30 cellular contexts compared by ENCODE assay signal in genomic region chr1:18666317-18666920, GRCh38. TPM values are rescaled to one million over a fixed set of nuclear protein-coding genes. Genes with fewer than 3 reads are reported as not detected.
DNase-seq lines count a peak whose midpoint lies in the region; ATAC-seq and TF ChIP-seq lines count a peak whose summit lies in the region.
"Had no signal": no experiment of that assay in that cellular context is flagged by ENCODE, and none has a peak within 500 bp of the region (broad histone marks: within the 10 kb centered on the region; RNA-seq: fewer than 3 reads in every experiment).

No MANE protein-coding gene starts in this region.

- TF ChIP-seq CTCF in transverse colon (IDR thresholded peaks at IDR 0.05) (no peak), suprapubic skin (IDR thresholded peaks at IDR 0.05) (no peak)

- in situ Hi-C loops in transverse colon (cut with MboI; ENCODE audit: low pct_ligation_motif_present in 1 of 4, low pct_unique_long_range_greater_than_20kb in 1 of 4, low sequenced_read_pairs in 3 of 4), result no loop called here

- H3K9ac ChIP-seq in SK-N-MC (ENCODE audit: insufficient read length), result peak overlapping the region; percentile 51

- no peak for TF ChIP-seq POLR2A in transverse colon (IDR thresholded peaks at IDR 0.05)
- TF ChIP-seq POLR2A in suprapubic skin (IDR thresholded peaks at IDR 0.05), result no peak

- peaks cover 0 to 17% (median 7%) of the 10 kb centered on the region in 4 donors for H3K4me1 ChIP-seq in transverse colon
- peaks cover 41% of the 10 kb centered on the region for H3K4me1 ChIP-seq in suprapubic skin
- H3K4me1 ChIP-seq: heart left ventricle, spleen, testis had no signal

- H3K36me3 ChIP-seq in SK-N-MC (ENCODE audit: insufficient read depth, low read length), result peaks cover 18% of the 10 kb centered on the region
- no peaks in the 10 kb centered on the region for H3K36me3 ChIP-seq in transverse colon
- no peaks in the 10 kb centered on the region for H3K36me3 ChIP-seq in suprapubic skin
- H3K36me3 ChIP-seq: heart left ventricle, spleen had no signal

- no peak for TF ChIP-seq EP300 in transverse colon (IDR thresholded peaks at IDR 0.05; ENCODE audit: low read depth)
- no peak for TF ChIP-seq EP300 in suprapubic skin (IDR thresholded peaks at IDR 0.05)

- H3K9me3 ChIP-seq in SK-N-MC (ENCODE audit: low read depth, low read length) (no peaks in the 10 kb centered on the region), transverse colon (no peaks in the 10 kb centered on the region), suprapubic skin (no peaks in the 10 kb centered on the region)
- H3K9me3 ChIP-seq: heart left ventricle, spleen, testis had no signal

- H3K27ac ChIP-seq in SK-N-MC (peak overlapping the region; percentile 88), transverse colon (peak overlapping the region in 1 of 4 donors; percentile 49), suprapubic skin (no peak overlapping the region)
- H3K27ac ChIP-seq: dorsolateral prefrontal cortex, heart left ventricle, spleen, testis had no signal

- intact Hi-C loops in left colon (cut with DNase I, micrococcal nuclease), result no loop called here
- intact Hi-C loops in transverse colon (cut with DNase I; ENCODE audit: low total_unique reads), result no loop called here
- intact Hi-C loops in Right ventricle myocardium inferior (cut with DNase I), result no loop called here

- DNase-seq in HPDE6-E6E7 (ENCODE audit: extremely low spot score) (peak; percentile 50), SK-N-MC (ENCODE audit: low read depth, low spot score) (no peak), left colon (peak; percentile 32 to 64), transverse colon (peak; percentile 37), Right ventricle myocardium inferior (ENCODE audit: missing footprints) (no peak), suprapubic skin (ENCODE audit: low spot score in 2 of 2) (no peak), DMS53 (lab: John Stamatoyannopoulos, UW) (no peak)
- DNase-seq: activated CD4-positive, alpha-beta T cell treated with anti-CD3 and anti-CD28 coated beads, Interleukin-2, amount 50 U/mL, for 4 hours; aorta; CD4-positive, alpha-beta memory T cell; dorsolateral prefrontal cortex; GF-D8; GOT3; heart left ventricle; KBM-7; mesendoderm; MM.1S; naive B cell; NCI-H1436 treated with DMSO at 0.1 percent for 48 hours; NCI-H2171; NCI-H526; retina; spleen; stimulated activated CD4-positive, alpha-beta T cell treated with anti-CD3 and anti-CD28 coated beads, Interleukin-2, amount 100 ng/mL, for 48 hours; T-helper 9 cell; testis had no signal

- WGBS in transverse colon (ENCODE audit: low coverage in 1 of 2), 2 donors, result 40 to 41% methylated on average over 1 to 7 of the region's 7 CpGs
- 56% methylated on average over 7 of the region's 7 CpGs for WGBS in suprapubic skin

- ATAC-seq in left colon (peak; percentile 66), Right ventricle myocardium inferior (no peak)
- ATAC-seq: heart left ventricle; stimulated activated effector memory CD8-positive, alpha-beta T cell treated with anti-CD3 and anti-CD28 coated beads, Interleukin-12 subunit alpha, Interleukin-12 subunit beta, amount 100 ng/mL, for 72 hours; WTC11 had no signal

- H3K4me3 ChIP-seq in SK-N-MC, result no peak overlapping the region
- no peak overlapping the region for H3K4me3 ChIP-seq in transverse colon
- no peak overlapping the region for H3K4me3 ChIP-seq in suprapubic skin
- H3K4me3 ChIP-seq: dorsolateral prefrontal cortex, heart left ventricle, spleen, testis had no signal

- H3K27me3 ChIP-seq in transverse colon (peaks cover 14% of the 10 kb centered on the region), suprapubic skin (peaks cover 19% of the 10 kb centered on the region)
- H3K27me3 ChIP-seq: testis had no signal

RNA-seq across cellular contexts. Expression of gene PAX7, which starts 35.8 kb away (rescaled TPM):
- total RNA-seq in left colon (not detected), transverse colon (not detected), Right ventricle myocardium inferior (not detected), suprapubic skin (under 1 TPM in 1 of 4 donors, not detected in 3; 0.08 TPM)
- total RNA-seq: aorta; CD4-positive, alpha-beta memory T cell; heart left ventricle; HT1080; omental fat pad; spleen had no signal

Comparison
In these comparisons a context has a peak if more than half of its experiments do, and no peak if none do; other contexts are left out.
1. DNase-seq: peak in HPDE6-E6E7 (single experiment), left colon (2 of 2) and transverse colon (single experiment); none in SK-N-MC (single experiment), Right ventricle myocardium inferior (single experiment), suprapubic skin (0 of 2) and DMS53 (single experiment).